In genomic region chr3:42094128-42094527, GRCh38 we compare ENCODE assay signal across 10 cellular contexts. TPM values are rescaled to one million over a fixed set of nuclear protein-coding genes. Genes with fewer than 3 reads are reported as not detected.
DNase-seq lines count a peak whose midpoint lies in the region; ATAC-seq and TF ChIP-seq lines count a peak whose summit lies in the region.
"Had no signal": no experiment of that assay in that cellular context is flagged by ENCODE, and none has a peak within 500 bp of the region (broad histone marks: within the 10 kb centered on the region; RNA-seq: fewer than 3 reads in every experiment).

No MANE protein-coding gene starts in this region.

- TF ChIP-seq CTCF in GM13977 (IDR thresholded peaks at IDR 0.05; ENCODE audit: extremely low read depth, insufficient read depth, missing control alignments) (no peak), lower leg skin (IDR thresholded peaks at IDR 0.05) (no peak)

- intact Hi-C loops in lower leg skin (cut with DNase I; ENCODE audit: low total_unique reads) = no loop called here

- WGBS in lower leg skin, 2 donors = 49% methylated on average over 4 of the region's 4 CpGs

- ATAC-seq in GM21367 (IDR thresholded peaks at IDR 0.05; ENCODE audit: unreplicated experiment) (peak; percentile 66), HG03159 (IDR thresholded peaks at IDR 0.05; ENCODE audit: unreplicated experiment) (peak; percentile 69)
- ATAC-seq: Panc1 had no signal

- TF ChIP-seq POLR2A in lower leg skin (IDR thresholded peaks at IDR 0.05) = no peak

- H3K4me3 ChIP-seq in lower leg skin (ENCODE audit: low read depth, poor library complexity, severe bottlenecking) = no peak overlapping the region
- H3K4me3 ChIP-seq: MG63 had no signal

- DNase-seq in GM13977 (ENCODE audit: low spot score) (peak; percentile 67), foreskin melanocyte (peak; percentile 51), Kasumi-1 (lab: John Stamatoyannopoulos, UW) (no peak), lower leg skin (ENCODE audit: low spot score in 2 of 2) (no peak), hypothalamus (lab: John Stamatoyannopoulos, UW) (no peak), NCI-H345 treated with DMSO at 0.1 percent for 48 hours (lab: John Stamatoyannopoulos, UW; ENCODE audit: unreplicated experiment) (no peak)
- DNase-seq: MG63 had no signal

- in situ Hi-C loops in GM13977 (cut with MboI; ENCODE audit: low pct_unique_long_range_greater_than_20kb, low sequenced_read_pairs, unreplicated experiment) = no loop called here

RNA-seq across cellular contexts. Expression of gene TRAK1, which starts 3.0 kb away (rescaled TPM):
- total RNA-seq in lower leg skin = 10 to 100 TPM; 69.0 to 96.3 (median 84.9) TPM

Comparison
In these comparisons a context has a peak if more than half of its experiments do, and no peak if none do; other contexts are left out.
1. DNase-seq: peak in GM13977 (single experiment) and foreskin melanocyte (single experiment); none in Kasumi-1 (0 of 2), lower leg skin (0 of 2), hypothalamus (0 of 51) and NCI-H345 treated with DMSO at 0.1 percent for 48 hours (single experiment).